Comparison of ENCODE assay signal across 8 cellular contexts in the genomic region with DNA sequence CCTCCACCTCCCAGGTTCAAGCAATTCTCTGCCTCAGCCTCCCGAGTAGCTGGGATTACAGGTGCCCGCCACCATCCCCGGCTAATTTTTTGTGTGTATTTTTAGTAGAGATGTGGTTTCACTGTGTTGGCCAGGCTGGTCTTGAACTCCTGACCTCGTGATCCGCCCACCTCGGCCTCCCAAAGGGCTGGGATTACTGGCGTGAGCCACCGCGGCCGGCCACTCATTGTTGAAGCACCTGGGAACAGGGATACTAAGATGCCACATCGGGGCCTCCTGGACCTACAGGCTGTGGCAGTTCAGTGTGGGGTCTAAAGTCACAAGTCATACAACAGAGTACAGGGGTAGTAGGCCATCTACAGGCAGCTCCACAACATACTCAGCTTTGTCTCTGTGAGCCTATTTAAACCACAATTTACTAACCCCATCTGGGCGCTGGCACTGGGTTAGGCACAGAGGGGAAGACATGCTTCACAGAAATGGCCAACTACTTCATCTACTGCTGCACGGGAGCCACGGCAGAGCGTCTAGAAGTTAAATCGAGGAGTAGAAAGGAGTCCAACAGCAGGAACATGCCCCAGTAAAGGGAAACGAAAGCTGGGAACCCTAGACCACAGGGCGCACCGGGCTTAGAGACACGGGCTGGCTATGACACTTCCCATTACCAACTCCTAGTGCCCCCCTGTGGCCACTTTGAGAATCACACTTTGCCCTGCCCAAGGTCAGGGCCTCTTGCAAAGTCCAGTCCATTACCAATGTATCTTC. TPM values are rescaled to one million over a fixed set of nuclear protein-coding genes. Genes with fewer than 3 reads are reported as not detected.
DNase-seq lines count a peak whose midpoint lies in the region; ATAC-seq and TF ChIP-seq lines count a peak whose summit lies in the region.

No MANE protein-coding gene starts in this region.

- 40 to 43% methylated on average over 20 of the region's 20 CpGs for WGBS in heart right ventricle, 2 donors
- WGBS in psoas muscle, 3 donors = 22 to 37% (median 25%) methylated on average over 20 of the region's 20 CpGs

- TF ChIP-seq CTCF in GM06990 (IDR thresholded peaks at IDR 0.05; ENCODE audit: insufficient read depth, low read length, poor library complexity, severe bottlenecking) (peak; percentile 82), heart right ventricle (IDR thresholded peaks at IDR 0.05) (peak; percentile 88 to 96 (median 90)), psoas muscle (IDR thresholded peaks at IDR 0.05) (peak; percentile 96)

- H3K9me3 ChIP-seq in heart right ventricle (no peaks in the 10 kb centered on the region), psoas muscle (no peaks in the 10 kb centered on the region)

- H3K4me3 ChIP-seq in GM06990 (replicated peaks; ENCODE audit: low read depth, low read length) = no peak overlapping the region
- H3K4me3 ChIP-seq in heart right ventricle = peak overlapping the region in 3 of 10 donors; percentile 1 to 11 (median 2)
- H3K4me3 ChIP-seq in psoas muscle = peak overlapping the region; percentile 17

- H3K4me1 ChIP-seq in heart right ventricle (peaks cover 18 to 85% (median 50%) of the 10 kb centered on the region in 9 donors), psoas muscle (peaks cover 25% of the 10 kb centered on the region)

- ATAC-seq in heart right ventricle = peak in 1 of 8 donors; percentile 6
- ATAC-seq in psoas muscle = peak; percentile 16 to 23 (median 21)
- ATAC-seq in HG02970 (IDR thresholded peaks at IDR 0.05; ENCODE audit: low FRiP score, unreplicated experiment) = no peak

- H3K27ac ChIP-seq in heart right ventricle (peak overlapping the region in 9 of 10 donors; percentile 64 to 99 (median 97)), psoas muscle (peak overlapping the region; percentile 100)

- H3K36me3 ChIP-seq in GM06990 (ENCODE audit: control insufficient read depth, insufficient read depth, low read length) (peaks cover 5% of the 10 kb centered on the region), heart right ventricle (peaks cover 0 to 34% (median 17%) of the 10 kb centered on the region in 9 donors), psoas muscle (ENCODE audit: insufficient read depth in 1 of 2, low read depth in 1 of 2) (peaks cover 0 to 27% of the 10 kb centered on the region in 2 donors)

- intact Hi-C loops in heart right ventricle (cut with DNase I) (loop anchor here in 4 of 10 donors (1.0 to 10.0 kb wide), 6 partner anchors 20 to 324 kb away; a partner anchor contains a TSS), psoas muscle (cut with DNase I) (loop anchor here in 1 of 2 donors (2.0 kb wide), 2 partner anchors 20 to 64 kb away; no protein-coding TSS in a partner anchor)

- H3K27me3 ChIP-seq in GM06990 (replicated peaks; ENCODE audit: control insufficient read depth, insufficient read depth, low read length) (no peaks in the 10 kb centered on the region), heart right ventricle (no peaks in the 10 kb centered on the region), psoas muscle (ENCODE audit: insufficient read depth in 3 of 3, low read length in 2 of 3) (no peaks in the 10 kb centered on the region)

- DNase-seq in GM06990 (ENCODE audit: extremely low read depth, insufficient read length) = peak; percentile 57
- DNase-seq in MV-4-11 (lab: John Stamatoyannopoulos, UW) = peak; percentile 96
- peak; percentile 80 for DNase-seq in T follicular helper cell (ENCODE audit: low read depth)
- DNase-seq in amniotic epithelial cell (ENCODE audit: low read depth) = peak; percentile 85
- peak; percentile 91 to 93 for DNase-seq in heart right ventricle
- peak; percentile 92 to 96 for DNase-seq in psoas muscle
- DNase-seq in ureter (ENCODE audit: low spot score) = peak; percentile 94

RNA-seq across cellular contexts. Expression of a gene that starts 4.3 kb away (rescaled TPM):
- total RNA-seq in heart right ventricle (10 to 100 TPM; 46.8 to 67.8 (median 62.7) TPM), psoas muscle (10 to 100 TPM; 39.7 to 59.2 (median 49.8) TPM), ureter (87.9 TPM)
- polyA plus RNA-seq in heart right ventricle (10 to 100 TPM; 49.0 to 54.3 TPM), psoas muscle (10 to 100 TPM; 33.2 to 49.5 (median 35.2) TPM)

RNA-seq across cellular contexts. Expression of a gene that starts 6.2 kb away (rescaled TPM):
- total RNA-seq in heart right ventricle (100 to 1,000 TPM in 6 of 10 donors, 10 to 100 TPM in 4; 37.4 to 154 (median 112) TPM), psoas muscle (100 to 1,000 TPM in 3 of 4 donors, 10 to 100 TPM in 1; 48.9 to 278 (median 166) TPM), ureter (152 TPM)
- polyA plus RNA-seq in heart right ventricle (100 to 1,000 TPM; 112 to 135 TPM), psoas muscle (100 to 1,000 TPM; 133 to 173 (median 145) TPM)

RNA-seq across cellular contexts. Expression of a gene that starts 17.7 kb away (rescaled TPM):
- total RNA-seq in heart right ventricle (10 to 100 TPM in 1 of 10 donors, 1 to 10 TPM in 9; 5.2 to 15.2 (median 7.3) TPM), psoas muscle (1 to 10 TPM; 1.2 to 4.7 (median 2.9) TPM), ureter (17.1 TPM)
- polyA plus RNA-seq in heart right ventricle (1 to 10 TPM; 4.5 to 7.8 TPM), psoas muscle (1 to 10 TPM; 1.5 to 1.9 (median 1.8) TPM)

RNA-seq across cellular contexts. Expression of a gene that starts 31.5 kb away (rescaled TPM):
- 1 to 10 TPM; 5.3 to 9.4 (median 7.7) TPM for total RNA-seq in heart right ventricle
- polyA plus RNA-seq in heart right ventricle = 10 to 100 TPM in 1 of 2 donors, 1 to 10 TPM in 1; 4.2 to 13.8 TPM
- 10 to 100 TPM in 1 of 4 donors, 1 to 10 TPM in 3; 8.8 to 11.2 (median 9.7) TPM for total RNA-seq in psoas muscle
- polyA plus RNA-seq in psoas muscle = 10 to 100 TPM; 12.2 to 19.3 (median 13.7) TPM
- total RNA-seq in ureter = 7.1 TPM

RNA-seq across cellular contexts. Expression of a gene that starts 34.5 kb away (rescaled TPM):
- under 1 TPM in 5 of 10 donors, not detected in 5; 0.17 to 0.52 (median 0.38) TPM for total RNA-seq in heart right ventricle
- polyA plus RNA-seq in heart right ventricle = 1 to 10 TPM in 1 of 2 donors, under 1 TPM in 1; 0.91 to 1.5 TPM
- under 1 TPM in 1 of 4 donors, not detected in 3; 0.30 TPM for total RNA-seq in psoas muscle
- under 1 TPM in 1 of 3 donors, not detected in 2; 0.10 TPM for polyA plus RNA-seq in psoas muscle
- total RNA-seq in ureter = not detected
